Comparison of ENCODE assay signal across 10 cellular contexts in the genomic region with DNA sequence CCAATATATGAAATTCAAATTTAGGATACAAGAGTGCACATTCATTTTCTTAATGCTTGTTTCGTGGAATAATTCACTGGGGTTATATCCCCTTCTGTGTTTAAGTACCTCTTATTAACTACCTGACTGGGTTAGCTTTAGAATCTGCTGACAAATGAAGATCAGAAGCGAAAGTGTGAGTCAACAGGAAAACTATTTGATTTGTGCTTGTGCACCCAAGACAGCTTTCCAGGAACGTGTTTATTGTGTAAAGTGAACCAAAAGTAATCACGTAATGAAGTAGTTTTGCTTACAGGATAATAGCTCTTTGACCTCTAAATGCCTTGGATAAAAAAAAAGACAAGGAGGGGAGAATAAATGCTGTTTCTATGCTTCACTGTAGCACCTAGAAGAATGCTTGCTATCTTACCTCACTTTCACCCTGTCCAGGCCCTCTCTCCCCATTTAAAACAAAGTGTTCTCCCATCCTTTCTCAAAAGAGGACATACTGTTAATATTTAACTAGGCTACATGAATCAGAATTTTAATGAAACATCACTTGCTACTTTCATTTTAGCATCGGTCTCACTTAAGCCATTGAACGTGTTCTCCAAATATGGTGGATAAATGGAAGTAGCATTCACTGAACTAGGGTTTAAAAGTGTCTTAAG.
DNase-seq lines count a peak whose midpoint lies in the region; ATAC-seq, FAIRE-seq and TF ChIP-seq lines count a peak whose summit lies in the region.
"Had no signal": no experiment of that assay in that cellular context is flagged by ENCODE, and none has a peak within 500 bp of the region (broad histone marks: within the 10 kb centered on the region; RNA-seq: fewer than 3 reads in every experiment).

No MANE protein-coding gene starts in this region.

- DNase-seq in GM18507 (ENCODE audit: extremely low spot score, insufficient read length, low read depth), result no peak
- DNase-seq in HCEC 1CT, result peak; percentile 3
- peak; percentile 20 for DNase-seq in RWPE1 (ENCODE audit: low spot score)
- DNase-seq in stimulated activated CD4-positive, alpha-beta T cell treated with anti-CD3 and anti-CD28 coated beads, Interleukin-4, amount 100 ng/mL, for 4 hours, result no peak
- DNase-seq in stomach, result no peak
- DNase-seq in stimulated activated CD4-positive, alpha-beta T cell treated with anti-CD3 and anti-CD28 coated beads, Interleukin-2, amount 100 ng/mL, for 48 hours, result no peak

- ATAC-seq in HG02938 (IDR thresholded peaks at IDR 0.05; ENCODE audit: unreplicated experiment), result no peak

- H3K9me3 ChIP-seq in liver (ENCODE audit: control insufficient read depth in 4 of 4, low read length in 3 of 4) (no peaks in the 10 kb centered on the region), stomach (no peaks in the 10 kb centered on the region)
- H3K9me3 ChIP-seq: esophagus muscularis mucosa, SJSA1 had no signal

- no peak for TF ChIP-seq RAD21 in liver (IDR thresholded peaks at IDR 0.05)

- CTCF ChIA-PET in RWPE1 (lab: Yijun Ruan, JAX), result no interaction called here

- POLR2A ChIA-PET in RWPE1 (lab: Yijun Ruan, JAX; ENCODE audit: low non-redundant PET), result no interaction called here

- intact Hi-C loops in stomach (cut with DNase I; ENCODE audit: low total_unique reads), result no loop called here

- no peak overlapping the region for H3K9ac ChIP-seq in liver (ENCODE audit: low read depth in 1 of 2, low read length in 2 of 2)

- no peak for TF ChIP-seq EP300 in stomach (IDR thresholded peaks at IDR 0.05)

- 22% methylated on average over 6 of the region's 6 CpGs for WGBS in liver
- 26 to 39% (median 29%) methylated on average over 6 of the region's 6 CpGs for WGBS in stomach, 5 donors

- TF ChIP-seq POLR2A in stomach (IDR thresholded peaks at IDR 0.05), result no peak

- H3K4me3 ChIP-seq in liver (ENCODE audit: low read depth in 1 of 3, low read length in 3 of 3), result peak overlapping the region in 1 of 3 donors; percentile 31
- no peak overlapping the region for H3K4me3 ChIP-seq in stomach
- H3K4me3 ChIP-seq: esophagus muscularis mucosa, SJSA1 had no signal

- H3K27me3 ChIP-seq in liver (ENCODE audit: control insufficient read depth in 4 of 4, insufficient read depth in 4 of 4, low read length in 3 of 4), result no peaks in the 10 kb centered on the region
- H3K27me3 ChIP-seq in stomach, result peaks cover 0 to 3% (median 0%) of the 10 kb centered on the region in 3 donors
- H3K27me3 ChIP-seq: esophagus muscularis mucosa, SJSA1 had no signal

- TF ChIP-seq CTCF in RWPE1 (conservative IDR thresholded peaks at IDR 0.05; ENCODE audit: low read depth), result no peak
- no peak for TF ChIP-seq CTCF in liver (IDR thresholded peaks at IDR 0.05; ENCODE audit: low read depth, low read length, missing input control)
- TF ChIP-seq CTCF in stomach (IDR thresholded peaks at IDR 0.05), result no peak

- peak; percentile 84 for FAIRE-seq in GM18507 (lab: Jason Lieb, UNC)

- no peaks in the 10 kb centered on the region for H3K36me3 ChIP-seq in liver (ENCODE audit: control insufficient read depth in 4 of 4, insufficient read depth in 3 of 4, low read depth in 1 of 4, low read length in 3 of 4)
- H3K36me3 ChIP-seq in stomach, result no peaks in the 10 kb centered on the region
- H3K36me3 ChIP-seq: esophagus muscularis mucosa, SJSA1 had no signal

- H3K4me1 ChIP-seq in liver (ENCODE audit: control insufficient read depth in 4 of 4, insufficient read depth in 4 of 4, low read length in 3 of 4) (peaks cover 0 to 11% (median 1%) of the 10 kb centered on the region in 4 donors), stomach (peaks cover 0 to 3% (median 0%) of the 10 kb centered on the region in 4 donors)
- H3K4me1 ChIP-seq: SJSA1 had no signal

- H3K27ac ChIP-seq in RWPE1, result no peak overlapping the region
- H3K27ac ChIP-seq in liver (ENCODE audit: low read depth in 1 of 2, low read length in 2 of 2), result peak overlapping the region; percentile 20 to 34
- no peak overlapping the region for H3K27ac ChIP-seq in stomach
- H3K27ac ChIP-seq: esophagus muscularis mucosa, SJSA1 had no signal

TF ChIP-seq in liver, 16 proteins besides CTCF, POLR2A, EP300 and RAD21:
- TF ChIP-seq FOXA1 (IDR thresholded peaks at IDR 0.05), result no peak
- TF ChIP-seq YY1 (IDR thresholded peaks at IDR 0.05), result peak; percentile 24
- TF ChIP-seq, protein P1, sequence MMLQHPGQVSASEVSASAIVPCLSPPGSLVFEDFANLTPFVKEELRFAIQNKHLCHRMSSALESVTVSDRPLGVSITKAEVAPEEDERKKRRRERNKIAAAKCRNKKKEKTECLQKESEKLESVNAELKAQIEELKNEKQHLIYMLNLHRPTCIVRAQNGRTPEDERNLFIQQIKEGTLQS (IDR thresholded peaks at IDR 0.05), result no peak

Comparison
In these comparisons a context has a peak if more than half of its experiments do, and no peak if none do; other contexts are left out.
1. DNase-seq: peak in HCEC 1CT (single experiment) and RWPE1 (single experiment); none in GM18507 (single experiment), stimulated activated CD4-positive, alpha-beta T cell treated with anti-CD3 and anti-CD28 coated beads, Interleukin-4, amount 100 ng/mL, for 4 hours (0 of 2), stomach (single experiment) and stimulated activated CD4-positive, alpha-beta T cell treated with anti-CD3 and anti-CD28 coated beads, Interleukin-2, amount 100 ng/mL, for 48 hours (0 of 2).
2. H3K27ac ChIP-seq: peak in liver (2 of 2); none in RWPE1 (single experiment) and stomach (0 of 5).